22 cellular contexts compared by ENCODE assay signal in the genomic region with DNA sequence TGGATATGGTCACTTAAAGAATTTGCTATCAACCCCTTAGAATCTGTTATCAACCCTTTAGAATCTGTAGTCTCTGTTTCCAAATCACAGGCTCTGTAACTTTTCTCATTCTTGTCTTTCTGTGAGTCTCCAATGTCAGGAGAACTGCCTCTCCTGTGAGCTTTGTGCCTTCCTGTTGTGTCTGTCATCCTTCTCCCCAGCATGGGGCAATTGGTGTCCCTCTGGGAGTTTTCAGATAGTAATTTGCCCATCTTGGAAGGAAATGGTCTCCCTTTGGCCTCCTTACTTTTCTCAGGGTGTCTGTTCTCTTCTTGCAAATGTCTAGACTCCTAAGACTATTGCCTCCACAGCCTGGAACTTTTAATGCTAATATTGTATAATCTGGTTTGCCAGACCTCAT.
DNase-seq lines count a peak whose midpoint lies in the region; TF ChIP-seq lines count a peak whose summit lies in the region.
"Had no signal": no experiment of that assay in that cellular context is flagged by ENCODE, and none has a peak within 500 bp of the region (broad histone marks: within the 10 kb centered on the region; RNA-seq: fewer than 3 reads in every experiment).

No MANE protein-coding gene starts in this region.

- H2BK120ac ChIP-seq in neuronal stem cell (ENCODE audit: low read depth, low read length): no peak overlapping the region

- H3K9me3 Mint-ChIP-seq in glutamatergic neuron (ENCODE audit: unreplicated experiment): peaks cover 2% of the 10 kb centered on the region
- no peaks in the 10 kb centered on the region for H3K9me3 Mint-ChIP-seq in activated CD4-positive, alpha-beta T cell treated with anti-CD3 and anti-CD28 coated beads, Interleukin-2, amount 10 ng/mL, durations not matched to agents 7 days and 5 days

- no peak overlapping the region for H2AK5ac ChIP-seq in neuronal stem cell (ENCODE audit: low read depth, low read length)

- H2BK5ac ChIP-seq in neuronal stem cell (ENCODE audit: low read length): no peak overlapping the region

- TF ChIP-seq CTCF in glutamatergic neuron (IDR thresholded peaks at IDR 0.05; ENCODE audit: partially characterized antibody, unreplicated experiment): no peak

- no peaks in the 10 kb centered on the region; the same call in 1 of the 2 replicates for H3K36me3 ChIP-seq in BLaER1
- no peaks in the 10 kb centered on the region for H3K36me3 ChIP-seq in neuronal stem cell (replicated peaks in 1 of 2; ENCODE audit: control insufficient read depth in 2 of 2, insufficient read depth in 2 of 2, low read length in 2 of 2)

- H2BK15ac ChIP-seq in neuronal stem cell (ENCODE audit: low read length): no peak overlapping the region

- no peaks in the 10 kb centered on the region for H4K20me1 ChIP-seq in BLaER1

- H3K9ac ChIP-seq in BLaER1 (0 out of 2 replicates have a peak overlapping the region, but pooled peaks have one; percentile 8), neuronal stem cell (ENCODE audit: low read depth, low read length, poor library complexity) (no peak overlapping the region)

- H2BK12ac ChIP-seq in neuronal stem cell (ENCODE audit: low read length): no peak overlapping the region

- POLR2A ChIA-PET in activated CD4-positive, alpha-beta T cell treated with anti-CD3 and anti-CD28 coated beads, Interleukin-2, amount 10 ng/mL, durations not matched to agents 7 days and 5 days (lab: Charles Lee): no interaction called here

- H3K9me3 ChIP-seq in BLaER1 (no peaks in the 10 kb centered on the region), neuronal stem cell (replicated peaks in 1 of 2; ENCODE audit: control insufficient read depth in 2 of 2, insufficient read depth in 1 of 2, low read depth in 1 of 2, low read length in 2 of 2) (no peaks in the 10 kb centered on the region)

- H3K4me2 ChIP-seq in BLaER1 (peak overlapping the region; percentile 54), neuronal stem cell (ENCODE audit: insufficient read depth, low read length, poor library complexity, severe bottlenecking) (no peak overlapping the region)

- no peak overlapping the region for H4K91ac ChIP-seq in neuronal stem cell (ENCODE audit: low read depth, low read length, poor library complexity)

- peak overlapping the region; percentile 66 for H3K27ac ChIP-seq in BLaER1
- H3K27ac ChIP-seq in neuronal stem cell (replicated peaks; ENCODE audit: low read length): no peak overlapping the region
- H3K27ac ChIP-seq: HL-60 had no signal

- H3K36me3 Mint-ChIP-seq in glutamatergic neuron (ENCODE audit: unreplicated experiment): no peaks in the 10 kb centered on the region
- H3K36me3 Mint-ChIP-seq in activated CD4-positive, alpha-beta T cell treated with anti-CD3 and anti-CD28 coated beads, Interleukin-2, amount 10 ng/mL, durations not matched to agents 7 days and 5 days (ENCODE audit: low read depth): no peaks in the 10 kb centered on the region
- H3K36me3 Mint-ChIP-seq: CD4-positive, CD25-positive, alpha-beta regulatory T cell; CD8-positive, alpha-beta memory T cell had no signal

- H3K4me1 ChIP-seq in BLaER1 (peaks cover 67% of the 10 kb centered on the region), neuronal stem cell (ENCODE audit: control insufficient read depth in 2 of 2, insufficient read depth in 1 of 2, low read depth in 1 of 2, low read length in 2 of 2) (peaks cover 6 to 8% of the 10 kb centered on the region in 2 donors)

- CTCF ChIA-PET in activated CD4-positive, alpha-beta T cell treated with anti-CD3 and anti-CD28 coated beads, Interleukin-2, amount 10 ng/mL, durations not matched to agents 7 days and 5 days (lab: Charles Lee): no interaction called here

- H3K4me3 ChIP-seq in BLaER1: no peak overlapping the region
- H3K4me3 ChIP-seq in neuronal stem cell (ENCODE audit: low read length in 2 of 2): no peak overlapping the region
- H3K4me3 ChIP-seq: GM12878 had no signal

- no peak overlapping the region for H3K14ac ChIP-seq in neuronal stem cell (ENCODE audit: low read length)

- peak overlapping the region; percentile 30 for H3K27ac Mint-ChIP-seq in glutamatergic neuron (ENCODE audit: unreplicated experiment)
- H3K27ac Mint-ChIP-seq in activated CD4-positive, alpha-beta T cell treated with anti-CD3 and anti-CD28 coated beads, Interleukin-2, amount 10 ng/mL, durations not matched to agents 7 days and 5 days: no peak overlapping the region
- H3K27ac Mint-ChIP-seq: CD4-positive, CD25-positive, alpha-beta regulatory T cell; CD8-positive, alpha-beta memory T cell; HFFc6 had no signal

- H3K4me3 Mint-ChIP-seq in glutamatergic neuron (ENCODE audit: unreplicated experiment): no peak overlapping the region
- H3K4me3 Mint-ChIP-seq in activated CD4-positive, alpha-beta T cell treated with anti-CD3 and anti-CD28 coated beads, Interleukin-2, amount 10 ng/mL, durations not matched to agents 7 days and 5 days: no peak overlapping the region
- H3K4me3 Mint-ChIP-seq: CD4-positive, CD25-positive, alpha-beta regulatory T cell; CD8-positive, alpha-beta memory T cell; HFFc6 had no signal

- DNase-seq in NCI-H69 (lab: John Stamatoyannopoulos, UW): peak; percentile 45
- no peak for DNase-seq in glutamatergic neuron
- DNase-seq in neuronal stem cell (ENCODE audit: low spot score): no peak
- no peak for DNase-seq in nucleus accumbens (lab: John Stamatoyannopoulos, UW)
- DNase-seq in activated CD4-positive, alpha-beta T cell treated with anti-CD3 and anti-CD28 coated beads, Interleukin-2, amount 10 ng/mL, durations not matched to agents 7 days and 5 days: no peak
- no peak for DNase-seq in NCI-H2029 (lab: John Stamatoyannopoulos, UW)
- no peak for DNase-seq in NK-92 treated with Interleukin-12 subunit alpha and Interleukin-12 subunit beta, amount 100 ng/mL, for 24 hours (lab: John Stamatoyannopoulos, UW)
- DNase-seq: 8988T; C1 segment of cervical spinal cord; CD4-positive, CD25-positive, alpha-beta regulatory T cell; CD8-positive, alpha-beta memory T cell; COR-L47; DMS 273 treated with DMSO at 0.1 percent for 48 hours; DMS53; DND-41; EL; GOT3; H7; HFFc6 had no signal

- H3K79me1 ChIP-seq in neuronal stem cell (ENCODE audit: low read depth, low read length): no peaks in the 10 kb centered on the region

- H3K4me1 Mint-ChIP-seq in glutamatergic neuron (ENCODE audit: low read depth, unreplicated experiment): peaks cover 22% of the 10 kb centered on the region
- H3K4me1 Mint-ChIP-seq in activated CD4-positive, alpha-beta T cell treated with anti-CD3 and anti-CD28 coated beads, Interleukin-2, amount 10 ng/mL, durations not matched to agents 7 days and 5 days: no peaks in the 10 kb centered on the region
- H3K4me1 Mint-ChIP-seq: CD4-positive, CD25-positive, alpha-beta regulatory T cell; CD8-positive, alpha-beta memory T cell had no signal

- H3K18ac ChIP-seq in neuronal stem cell (ENCODE audit: low read length): no peak overlapping the region

- H2AFZ ChIP-seq in neuronal stem cell (ENCODE audit: low read length): peak overlapping the region; percentile 2

- no peak overlapping the region for H3K23ac ChIP-seq in neuronal stem cell (ENCODE audit: low read depth, low read length, poor library complexity)

- H3K27me3 Mint-ChIP-seq in glutamatergic neuron (ENCODE audit: unreplicated experiment): peaks cover 2% of the 10 kb centered on the region
- H3K27me3 Mint-ChIP-seq in activated CD4-positive, alpha-beta T cell treated with anti-CD3 and anti-CD28 coated beads, Interleukin-2, amount 10 ng/mL, durations not matched to agents 7 days and 5 days: no peaks in the 10 kb centered on the region
- H3K27me3 Mint-ChIP-seq: CD4-positive, CD25-positive, alpha-beta regulatory T cell; CD8-positive, alpha-beta memory T cell had no signal

- no peak overlapping the region for H3K4ac ChIP-seq in neuronal stem cell (ENCODE audit: low read length)

- H3K27me3 ChIP-seq in BLaER1 (no peaks in the 10 kb centered on the region), neuronal stem cell (ENCODE audit: control insufficient read depth in 3 of 3, insufficient read depth in 3 of 3, low read depth in 1 of 3, low read length in 3 of 3) (no peaks in the 10 kb centered on the region)

- no peak overlapping the region for H4K8ac ChIP-seq in neuronal stem cell (ENCODE audit: low read depth, low read length)
